14 cellular contexts compared by ENCODE assay signal in genomic region chr11:43316451-43316850, GRCh38. TPM values are rescaled to one million over a fixed set of nuclear protein-coding genes. Genes with fewer than 3 reads are reported as not detected.
DNase-seq lines count a peak whose midpoint lies in the region; ATAC-seq and TF ChIP-seq lines count a peak whose summit lies in the region.
"Had no signal": no experiment of that assay in that cellular context is flagged by ENCODE, and none has a peak within 500 bp of the region (broad histone marks: within the 10 kb centered on the region; RNA-seq: fewer than 3 reads in every experiment).

No MANE protein-coding gene starts in this region.

- no peak overlapping the region for H3K9ac ChIP-seq in BLaER1

- H3K4me2 ChIP-seq in BLaER1: peak overlapping the region; percentile 12

- H3K27ac Mint-ChIP-seq in T-helper 17 cell: peak overlapping the region; percentile 67
- H3K27ac Mint-ChIP-seq: T-helper 1 cell treated with Interleukin-12 subunit alpha and Interleukin-12 subunit beta and Interleukin-4 antibody, amounts not matched to agents 30 μg/mL and 1 μg/mL, for 36 hours had no signal

- no peaks in the 10 kb centered on the region for H3K36me3 Mint-ChIP-seq in T-helper 17 cell (ENCODE audit: low read depth)

- H3K9me3 ChIP-seq in BLaER1 (no peaks in the 10 kb centered on the region), T-helper 17 cell (ENCODE audit: control insufficient read depth, low read length, poor library complexity, severe bottlenecking) (no peaks in the 10 kb centered on the region)
- H3K9me3 ChIP-seq: Caco-2, right atrium auricular region had no signal

- TF ChIP-seq CTCF in fibroblast of the aortic adventitia (IDR thresholded peaks at IDR 0.05; ENCODE audit: insufficient read depth, low read length): no peak

- no peak overlapping the region for H3K4me3 ChIP-seq in BLaER1
- H3K4me3 ChIP-seq in fibroblast of the aortic adventitia (ENCODE audit: low read depth, low read length): no peak overlapping the region
- H3K4me3 ChIP-seq: right atrium auricular region had no signal

- peaks cover 41% of the 10 kb centered on the region for H3K36me3 ChIP-seq in BLaER1

- peaks cover 93% of the 10 kb centered on the region for H4K20me1 ChIP-seq in BLaER1

- peaks cover 40% of the 10 kb centered on the region for H3K4me1 Mint-ChIP-seq in T-helper 17 cell

- H3K27me3 ChIP-seq in BLaER1: no peaks in the 10 kb centered on the region
- H3K27me3 ChIP-seq: right atrium auricular region had no signal

- peak; percentile 12 for ATAC-seq in GM18868 (IDR thresholded peaks at IDR 0.05; ENCODE audit: unreplicated experiment)
- ATAC-seq in T-helper 17 cell: no peak
- no peak for ATAC-seq in HG03108 (IDR thresholded peaks at IDR 0.05; ENCODE audit: unreplicated experiment)

- no peaks in the 10 kb centered on the region for H3K27me3 Mint-ChIP-seq in T-helper 17 cell

- no peak overlapping the region for H3K4me3 Mint-ChIP-seq in T-helper 17 cell
- H3K4me3 Mint-ChIP-seq: T-helper 1 cell treated with Interleukin-12 subunit alpha and Interleukin-12 subunit beta and Interleukin-4 antibody, amounts not matched to agents 30 μg/mL and 1 μg/mL, for 36 hours had no signal

- H3K27ac ChIP-seq in BLaER1: no peak overlapping the region
- H3K27ac ChIP-seq: right atrium auricular region had no signal

- peaks cover 37% of the 10 kb centered on the region for H3K4me1 ChIP-seq in BLaER1

- DNase-seq in T-helper 17 cell (no peak), fibroblast of the aortic adventitia (ENCODE audit: low read depth) (peak; percentile 1), HT-29 (ENCODE audit: low spot score) (no peak), NCI-H1105 treated with DMSO at 0.1 percent for 48 hours (lab: John Stamatoyannopoulos, UW) (no peak), germinal center (ENCODE audit: low spot score) (no peak)
- DNase-seq: amygdala, Caco-2, HCEC 1CT, NCI-H446 had no signal

RNA-seq across cellular contexts. Expression of gene API5, which starts 4.7 kb away (rescaled TPM):
- total RNA-seq in T-helper 17 cell: 10 to 100 TPM; 67.4 to 71.7 TPM
- total RNA-seq in fibroblast of the aortic adventitia (ENCODE audit: low replicate concordance): 81.0 and 94.3 TPM in 2 replicates
- 66.1 and 70.2 TPM in 2 replicates for total RNA-seq in HT-29 (2014; rRNA removed; shearing (Covaris generic))

RNA-seq across cellular contexts. Expression of gene TTC17, which starts 42.3 kb away (rescaled TPM):
- total RNA-seq in T-helper 17 cell: 10 to 100 TPM; 95.4 to 98.0 TPM
- total RNA-seq in fibroblast of the aortic adventitia (ENCODE audit: low replicate concordance): 61.5 and 76.9 TPM in 2 replicates
- 38.7 and 39.9 TPM in 2 replicates for total RNA-seq in HT-29 (2014; rRNA removed; shearing (Covaris generic))
